Comparison of ENCODE assay signal across 8 cellular contexts in genomic region chr13:44373601-44374347, GRCh38. TPM values are rescaled to one million over a fixed set of nuclear protein-coding genes. Genes with fewer than 3 reads are reported as not detected.
DNase-seq lines count a peak whose midpoint lies in the region; ATAC-seq and TF ChIP-seq lines count a peak whose summit lies in the region.

SERP2 (plus strand) TSS chr13:44373824; CDS start chr13:44374026, 202 bp downstream.

- ATAC-seq in HG03175 (IDR thresholded peaks at IDR 0.05; ENCODE audit: unreplicated experiment) (no peak), HG03442 (IDR thresholded peaks at IDR 0.05; ENCODE audit: unreplicated experiment) (no peak)

- H3K27ac ChIP-seq in breast epithelium (peak within 1 kb of the TSS; percentile 58 to 83), brain microvascular endothelial cell (no peak within 1 kb of the TSS), spleen (no peak within 1 kb of the TSS)

- H3K4me1 ChIP-seq in breast epithelium (peaks cover 0 to 5% of the 10 kb centered on the region in 2 donors), spleen (peaks cover 0 to 15% (median 8%) of the 10 kb centered on the region in 6 donors)

- H3K4me3 Mint-ChIP-seq in MCF 10A (ENCODE audit: unreplicated experiment): no peak within 1 kb of the TSS

- TF ChIP-seq CTCF in breast epithelium (IDR thresholded peaks at IDR 0.05) (no peak), MCF 10A (IDR thresholded peaks at IDR 0.05; ENCODE audit: unreplicated experiment) (no peak), brain microvascular endothelial cell (IDR thresholded peaks at IDR 0.05; ENCODE audit: low read depth, low read length, missing control alignments) (no peak), spleen (IDR thresholded peaks at IDR 0.05 in 8 of 11, conservative IDR thresholded peaks at IDR 0.05 in 3 of 11) (no peak)

- H3K4me3 ChIP-seq in breast epithelium (peak within 1 kb of the TSS; percentile 56 to 94 (median 74)), brain microvascular endothelial cell (ENCODE audit: low read depth, low read length) (peak within 1 kb of the TSS; percentile 57), spleen (peak within 1 kb of the TSS; percentile 6 to 68 (median 34)), MG63 (no peak within 1 kb of the TSS)

- H3K27me3 Mint-ChIP-seq in MCF 10A (ENCODE audit: insufficient read depth, unreplicated experiment): no peaks in the 10 kb centered on the region

- no TSS peak for BruUV-seq in MCF 10A (replicated peaks; lab: Mats Ljungman, UMichigan)

- no peaks in the 10 kb centered on the region for H3K9me3 ChIP-seq in breast epithelium
- no peaks in the 10 kb centered on the region for H3K9me3 ChIP-seq in spleen
- no peaks in the 10 kb centered on the region for H3K9me3 ChIP-seq in MG63

- no peak for DNase-seq in breast epithelium (ENCODE audit: low spot score in 2 of 2)
- no peak for DNase-seq in MCF 10A (ENCODE audit: unreplicated experiment)
- DNase-seq in brain microvascular endothelial cell: no peak
- DNase-seq in islet precursor cell: peak; percentile 83
- no peak for DNase-seq in spleen
- no peak for DNase-seq in MG63

- 2 to 5% (median 3%) methylated on average over 38 to 82 of the region's 83 CpGs for WGBS in spleen, 5 donors

- H3K27me3 ChIP-seq in breast epithelium (no peaks in the 10 kb centered on the region), brain microvascular endothelial cell (replicated peaks) (no peaks in the 10 kb centered on the region), spleen (replicated peaks in 1 of 7) (peaks cover 0 to 51% (median 21%) of the 10 kb centered on the region in 7 donors), MG63 (no peaks in the 10 kb centered on the region)

- POLR2A ChIA-PET in MCF 10A (lab: Yijun Ruan, JAX): no interaction called here

- intact Hi-C loops in breast epithelium (cut with DNase I; ENCODE audit: low total_unique reads): loop anchor here (5.0 kb wide), 1 partner anchor 471 kb away; no protein-coding TSS in a partner anchor
- intact Hi-C loops in MCF 10A (cut with micrococcal nuclease): no loop called here
- intact Hi-C loops in spleen (cut with DNase I; ENCODE audit: low total_unique reads): no loop called here

- CTCF ChIA-PET in MCF 10A (lab: Yijun Ruan, JAX): no interaction called here

- in situ Hi-C loops in brain microvascular endothelial cell (cut with HindIII; ENCODE audit: low pct_ligation_motif_present, low sequenced_read_pairs): no loop called here

- H3K9me3 Mint-ChIP-seq in MCF 10A (ENCODE audit: unreplicated experiment): no peaks in the 10 kb centered on the region

- no peak within 1 kb of the TSS for H3K27ac Mint-ChIP-seq in MCF 10A (ENCODE audit: low read depth, unreplicated experiment)

- H3K36me3 ChIP-seq in breast epithelium: no peaks in the 10 kb centered on the region
- no peaks in the 10 kb centered on the region for H3K36me3 ChIP-seq in brain microvascular endothelial cell (replicated peaks)
- no peaks in the 10 kb centered on the region for H3K36me3 ChIP-seq in spleen
- H3K36me3 ChIP-seq in MG63: no peaks in the 10 kb centered on the region

- TF ChIP-seq POLR2A in breast epithelium (IDR thresholded peaks at IDR 0.05) (no peak), spleen (IDR thresholded peaks at IDR 0.05) (no peak)

- no peaks in the 10 kb centered on the region for H3K4me1 Mint-ChIP-seq in MCF 10A (ENCODE audit: insufficient read depth, unreplicated experiment)

- no peaks in the 10 kb centered on the region for H3K36me3 Mint-ChIP-seq in MCF 10A (ENCODE audit: insufficient read depth, unreplicated experiment)

RNA-seq across cellular contexts. Expression of gene SERP2, which starts in this region (rescaled TPM):
- total RNA-seq in breast epithelium: 1 to 10 TPM; 2.6 to 6.9 (median 6.4) TPM
- total RNA-seq in MCF 10A (2022): not detected in 2 replicates
- 1 to 10 TPM in 2 of 7 donors, under 1 TPM in 2, not detected in 3; 0.38 to 1.3 (median 0.89) TPM for total RNA-seq in spleen
- polyA plus RNA-seq in spleen: 1 to 10 TPM; 1.1 to 3.7 (median 1.2) TPM
- not detected in 2 replicates for total RNA-seq in MG63 (2014; rRNA removed; shearing (Covaris generic); ENCODE audit: low replicate concordance)

Comparison
In these comparisons a context has a peak if more than half of its experiments do, and no peak if none do; other contexts are left out.
1. H3K27ac ChIP-seq: peak in breast epithelium (2 of 2); none in brain microvascular endothelial cell (single experiment) and spleen (0 of 8).